In the genomic region with DNA sequence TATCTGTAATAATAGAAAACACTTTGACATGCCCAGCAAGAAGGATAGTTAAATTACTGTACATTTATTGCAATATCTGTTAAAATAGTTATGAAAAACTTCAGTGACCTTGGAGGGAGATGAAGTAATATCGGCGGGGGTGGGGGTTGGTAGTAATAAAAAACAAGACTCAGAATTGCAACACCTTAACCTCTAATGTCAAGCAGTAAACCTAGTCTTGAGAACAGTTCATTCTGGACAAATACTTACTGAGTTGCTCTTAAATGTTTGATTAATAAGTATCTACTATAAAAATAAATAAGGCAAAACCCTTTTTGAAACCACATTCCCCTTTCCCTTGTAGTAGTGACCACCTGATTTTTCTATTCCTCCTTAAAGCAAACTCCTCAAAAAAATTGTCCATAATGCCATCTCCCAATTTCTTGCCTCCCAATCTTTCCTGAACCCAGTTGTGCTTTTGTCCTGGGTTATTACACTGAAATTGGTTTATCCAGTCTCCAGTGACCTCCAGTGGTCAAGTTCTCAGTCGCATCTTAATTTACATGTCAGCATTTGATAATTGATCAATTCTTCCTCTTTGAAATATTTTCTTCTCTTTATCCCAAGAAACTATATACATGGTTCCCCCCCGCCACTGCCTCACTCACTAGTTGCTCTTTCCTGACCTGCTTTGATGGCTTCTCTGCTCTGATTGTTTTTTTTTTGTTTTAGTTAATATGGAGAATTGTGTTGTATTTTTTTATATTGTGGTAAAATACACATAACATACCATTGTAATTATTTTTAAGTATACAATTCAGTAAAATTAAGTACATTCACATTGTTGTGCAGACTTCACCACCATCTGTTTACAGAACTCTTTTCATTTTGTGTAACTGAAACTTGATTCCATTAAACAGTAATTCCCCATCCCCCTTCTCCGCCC, we compare ENCODE assay signal across 1 cellular context.
TF ChIP-seq lines count a peak whose summit lies in the region.

No MANE protein-coding gene starts in this region.

TF ChIP-seq in K562, 482 proteins besides CTCF, POLR2A, EP300 and RAD21 (continued from another document):
- TF ChIP-seq, protein P1, sequence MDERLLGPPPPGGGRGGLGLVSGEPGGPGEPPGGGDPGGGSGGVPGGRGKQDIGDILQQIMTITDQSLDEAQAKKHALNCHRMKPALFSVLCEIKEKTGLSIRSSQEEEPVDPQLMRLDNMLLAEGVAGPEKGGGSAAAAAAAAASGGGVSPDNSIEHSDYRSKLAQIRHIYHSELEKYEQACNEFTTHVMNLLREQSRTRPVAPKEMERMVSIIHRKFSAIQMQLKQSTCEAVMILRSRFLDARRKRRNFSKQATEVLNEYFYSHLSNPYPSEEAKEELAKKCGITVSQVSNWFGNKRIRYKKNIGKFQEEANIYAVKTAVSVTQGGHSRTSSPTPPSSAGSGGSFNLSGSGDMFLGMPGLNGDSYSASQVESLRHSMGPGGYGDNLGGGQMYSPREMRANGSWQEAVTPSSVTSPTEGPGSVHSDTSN (CRISPR knock-in tag; IDR thresholded peaks at IDR 0.05; ENCODE audit: low read depth): no peak
- TF ChIP-seq, protein P1 (tag; conservative IDR thresholded peaks at IDR 0.05; ENCODE audit: low read depth): peak; percentile 53
- peak; percentile 55 for TF ChIP-seq BRD9 (IDR thresholded peaks at IDR 0.05; ENCODE audit: low read depth, partially characterized antibody)
- peak; percentile 71; the same call in 1 of the 2 replicates for TF ChIP-seq SMC3 (conservative IDR thresholded peaks at IDR 0.05; ENCODE audit: insufficient read depth, low read depth, low read length)
- peak; percentile 74 for TF ChIP-seq C11orf30 (IDR thresholded peaks at IDR 0.05; ENCODE audit: low read depth)
- TF ChIP-seq, protein P2, sequence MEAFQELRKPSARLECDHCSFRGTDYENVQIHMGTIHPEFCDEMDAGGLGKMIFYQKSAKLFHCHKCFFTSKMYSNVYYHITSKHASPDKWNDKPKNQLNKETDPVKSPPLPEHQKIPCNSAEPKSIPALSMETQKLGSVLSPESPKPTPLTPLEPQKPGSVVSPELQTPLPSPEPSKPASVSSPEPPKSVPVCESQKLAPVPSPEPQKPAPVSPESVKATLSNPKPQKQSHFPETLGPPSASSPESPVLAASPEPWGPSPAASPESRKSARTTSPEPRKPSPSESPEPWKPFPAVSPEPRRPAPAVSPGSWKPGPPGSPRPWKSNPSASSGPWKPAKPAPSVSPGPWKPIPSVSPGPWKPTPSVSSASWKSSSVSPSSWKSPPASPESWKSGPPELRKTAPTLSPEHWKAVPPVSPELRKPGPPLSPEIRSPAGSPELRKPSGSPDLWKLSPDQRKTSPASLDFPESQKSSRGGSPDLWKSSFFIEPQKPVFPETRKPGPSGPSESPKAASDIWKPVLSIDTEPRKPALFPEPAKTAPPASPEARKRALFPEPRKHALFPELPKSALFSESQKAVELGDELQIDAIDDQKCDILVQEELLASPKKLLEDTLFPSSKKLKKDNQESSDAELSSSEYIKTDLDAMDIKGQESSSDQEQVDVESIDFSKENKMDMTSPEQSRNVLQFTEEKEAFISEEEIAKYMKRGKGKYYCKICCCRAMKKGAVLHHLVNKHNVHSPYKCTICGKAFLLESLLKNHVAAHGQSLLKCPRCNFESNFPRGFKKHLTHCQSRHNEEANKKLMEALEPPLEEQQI (IDR thresholded peaks at IDR 0.05): peak; percentile 41; the same call in 1 of the 2 replicates
- TF ChIP-seq, protein P3, sequence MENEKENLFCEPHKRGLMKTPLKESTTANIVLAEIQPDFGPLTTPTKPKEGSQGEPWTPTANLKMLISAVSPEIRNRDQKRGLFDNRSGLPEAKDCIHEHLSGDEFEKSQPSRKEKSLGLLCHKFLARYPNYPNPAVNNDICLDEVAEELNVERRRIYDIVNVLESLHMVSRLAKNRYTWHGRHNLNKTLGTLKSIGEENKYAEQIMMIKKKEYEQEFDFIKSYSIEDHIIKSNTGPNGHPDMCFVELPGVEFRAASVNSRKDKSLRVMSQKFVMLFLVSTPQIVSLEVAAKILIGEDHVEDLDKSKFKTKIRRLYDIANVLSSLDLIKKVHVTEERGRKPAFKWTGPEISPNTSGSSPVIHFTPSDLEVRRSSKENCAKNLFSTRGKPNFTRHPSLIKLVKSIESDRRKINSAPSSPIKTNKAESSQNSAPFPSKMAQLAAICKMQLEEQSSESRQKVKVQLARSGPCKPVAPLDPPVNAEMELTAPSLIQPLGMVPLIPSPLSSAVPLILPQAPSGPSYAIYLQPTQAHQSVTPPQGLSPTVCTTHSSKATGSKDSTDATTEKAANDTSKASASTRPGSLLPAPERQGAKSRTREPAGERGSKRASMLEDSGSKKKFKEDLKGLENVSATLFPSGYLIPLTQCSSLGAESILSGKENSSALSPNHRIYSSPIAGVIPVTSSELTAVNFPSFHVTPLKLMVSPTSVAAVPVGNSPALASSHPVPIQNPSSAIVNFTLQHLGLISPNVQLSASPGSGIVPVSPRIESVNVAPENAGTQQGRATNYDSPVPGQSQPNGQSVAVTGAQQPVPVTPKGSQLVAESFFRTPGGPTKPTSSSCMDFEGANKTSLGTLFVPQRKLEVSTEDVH (IDR thresholded peaks at IDR 0.05; ENCODE audit: low read depth, partially characterized antibody): peak; percentile 33
- TF ChIP-seq, protein P4, sequence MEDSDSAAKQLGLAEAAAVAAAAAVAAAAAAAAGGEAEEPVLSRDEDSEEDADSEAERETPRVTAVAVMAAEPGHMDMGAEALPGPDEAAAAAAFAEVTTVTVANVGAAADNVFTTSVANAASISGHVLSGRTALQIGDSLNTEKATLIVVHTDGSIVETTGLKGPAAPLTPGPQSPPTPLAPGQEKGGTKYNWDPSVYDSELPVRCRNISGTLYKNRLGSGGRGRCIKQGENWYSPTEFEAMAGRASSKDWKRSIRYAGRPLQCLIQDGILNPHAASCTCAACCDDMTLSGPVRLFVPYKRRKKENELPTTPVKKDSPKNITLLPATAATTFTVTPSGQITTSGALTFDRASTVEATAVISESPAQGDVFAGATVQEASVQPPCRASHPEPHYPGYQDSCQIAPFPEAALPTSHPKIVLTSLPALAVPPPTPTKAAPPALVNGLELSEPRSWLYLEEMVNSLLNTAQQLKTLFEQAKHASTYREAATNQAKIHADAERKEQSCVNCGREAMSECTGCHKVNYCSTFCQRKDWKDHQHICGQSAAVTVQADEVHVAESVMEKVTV (CRISPR knock-in tag; IDR thresholded peaks at IDR 0.05): peak; percentile 76
- peak; percentile 19 for TF ChIP-seq HDAC3 (IDR thresholded peaks at IDR 0.05; ENCODE audit: borderline replicate concordance, partially characterized antibody)
- TF ChIP-seq, protein P5, sequence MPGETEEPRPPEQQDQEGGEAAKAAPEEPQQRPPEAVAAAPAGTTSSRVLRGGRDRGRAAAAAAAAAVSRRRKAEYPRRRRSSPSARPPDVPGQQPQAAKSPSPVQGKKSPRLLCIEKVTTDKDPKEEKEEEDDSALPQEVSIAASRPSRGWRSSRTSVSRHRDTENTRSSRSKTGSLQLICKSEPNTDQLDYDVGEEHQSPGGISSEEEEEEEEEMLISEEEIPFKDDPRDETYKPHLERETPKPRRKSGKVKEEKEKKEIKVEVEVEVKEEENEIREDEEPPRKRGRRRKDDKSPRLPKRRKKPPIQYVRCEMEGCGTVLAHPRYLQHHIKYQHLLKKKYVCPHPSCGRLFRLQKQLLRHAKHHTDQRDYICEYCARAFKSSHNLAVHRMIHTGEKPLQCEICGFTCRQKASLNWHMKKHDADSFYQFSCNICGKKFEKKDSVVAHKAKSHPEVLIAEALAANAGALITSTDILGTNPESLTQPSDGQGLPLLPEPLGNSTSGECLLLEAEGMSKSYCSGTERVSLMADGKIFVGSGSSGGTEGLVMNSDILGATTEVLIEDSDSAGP (CRISPR knock-in tag; IDR thresholded peaks at IDR 0.05): no peak
- TF ChIP-seq, protein P6, sequence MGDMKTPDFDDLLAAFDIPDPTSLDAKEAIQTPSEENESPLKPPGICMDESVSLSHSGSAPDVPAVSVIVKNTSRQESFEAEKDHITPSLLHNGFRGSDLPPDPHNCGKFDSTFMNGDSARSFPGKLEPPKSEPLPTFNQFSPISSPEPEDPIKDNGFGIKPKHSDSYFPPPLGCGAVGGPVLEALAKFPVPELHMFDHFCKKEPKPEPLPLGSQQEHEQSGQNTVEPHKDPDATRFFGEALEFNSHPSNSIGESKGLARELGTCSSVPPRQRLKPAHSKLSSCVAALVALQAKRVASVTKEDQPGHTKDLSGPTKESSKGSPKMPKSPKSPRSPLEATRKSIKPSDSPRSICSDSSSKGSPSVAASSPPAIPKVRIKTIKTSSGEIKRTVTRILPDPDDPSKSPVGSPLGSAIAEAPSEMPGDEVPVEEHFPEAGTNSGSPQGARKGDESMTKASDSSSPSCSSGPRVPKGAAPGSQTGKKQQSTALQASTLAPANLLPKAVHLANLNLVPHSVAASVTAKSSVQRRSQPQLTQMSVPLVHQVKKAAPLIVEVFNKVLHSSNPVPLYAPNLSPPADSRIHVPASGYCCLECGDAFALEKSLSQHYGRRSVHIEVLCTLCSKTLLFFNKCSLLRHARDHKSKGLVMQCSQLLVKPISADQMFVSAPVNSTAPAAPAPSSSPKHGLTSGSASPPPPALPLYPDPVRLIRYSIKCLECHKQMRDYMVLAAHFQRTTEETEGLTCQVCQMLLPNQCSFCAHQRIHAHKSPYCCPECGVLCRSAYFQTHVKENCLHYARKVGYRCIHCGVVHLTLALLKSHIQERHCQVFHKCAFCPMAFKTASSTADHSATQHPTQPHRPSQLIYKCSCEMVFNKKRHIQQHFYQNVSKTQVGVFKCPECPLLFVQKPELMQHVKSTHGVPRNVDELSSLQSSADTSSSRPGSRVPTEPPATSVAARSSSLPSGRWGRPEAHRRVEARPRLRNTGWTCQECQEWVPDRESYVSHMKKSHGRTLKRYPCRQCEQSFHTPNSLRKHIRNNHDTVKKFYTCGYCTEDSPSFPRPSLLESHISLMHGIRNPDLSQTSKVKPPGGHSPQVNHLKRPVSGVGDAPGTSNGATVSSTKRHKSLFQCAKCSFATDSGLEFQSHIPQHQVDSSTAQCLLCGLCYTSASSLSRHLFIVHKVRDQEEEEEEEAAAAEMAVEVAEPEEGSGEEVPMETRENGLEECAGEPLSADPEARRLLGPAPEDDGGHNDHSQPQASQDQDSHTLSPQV (IDR thresholded peaks at IDR 0.05): 0 out of 2 replicates have a peak, but pooled peaks have one; percentile 25
- TF ChIP-seq FIP1L1 (IDR thresholded peaks at IDR 0.05; ENCODE audit: low read depth, low read length, poor library complexity, severe bottlenecking): no peak
- 0 out of 2 replicates have a peak, but pooled peaks have one; percentile 15 for TF ChIP-seq KLF16 (IDR thresholded peaks at IDR 0.05)
- TF ChIP-seq ARID2 (IDR thresholded peaks at IDR 0.05): peak; percentile 79; the same call in 1 of the 2 replicates
- TF ChIP-seq HDAC1 (IDR thresholded peaks at IDR 0.05): peak in 1 of 2 experiments; percentile 63; a peak in 1 of 4 replicates
- peak; percentile 51 for TF ChIP-seq MAFG (tag; conservative IDR thresholded peaks at IDR 0.05)
- 0 out of 2 replicates have a peak, but pooled peaks have one; percentile 40 for TF ChIP-seq PHF21A (IDR thresholded peaks at IDR 0.05; ENCODE audit: borderline replicate concordance, low read depth)
- TF ChIP-seq CEBPB (tag; IDR thresholded peaks at IDR 0.05): peak; percentile 67
- 0 out of 2 replicates have a peak, but pooled peaks have one; percentile 14 for TF ChIP-seq EP400 (IDR thresholded peaks at IDR 0.05)
- TF ChIP-seq MAFK (IDR thresholded peaks at IDR 0.05; ENCODE audit: low read length): 0 out of 2 replicates have a peak, but pooled peaks have one; percentile 12
